1 cellular context compared by ENCODE assay signal in the genomic region with DNA sequence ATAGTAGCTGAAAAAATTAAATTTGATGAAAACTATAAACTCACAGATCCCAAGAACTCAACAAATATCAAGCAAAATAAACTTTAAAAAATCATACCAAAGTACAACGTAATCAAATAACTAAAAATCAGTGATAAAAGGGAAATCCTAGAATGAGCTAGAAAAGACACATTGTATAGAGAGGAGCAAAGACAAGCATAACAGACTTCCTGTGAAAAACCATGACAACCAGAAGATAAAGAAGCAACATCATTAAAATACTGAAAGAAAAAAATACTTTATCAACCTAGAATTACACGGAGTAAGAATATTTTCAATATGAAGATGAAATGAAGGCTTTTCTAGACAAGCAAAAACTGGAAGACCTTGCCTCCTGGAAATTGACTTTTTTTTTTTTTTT.
TF ChIP-seq lines count a peak whose summit lies in the region.

No MANE protein-coding gene starts in this region.

TF ChIP-seq in K562, 482 proteins besides CTCF, POLR2A, EP300 and RAD21:
- TF ChIP-seq RFX1 (IDR thresholded peaks at IDR 0.05), result peak; percentile 44
- TF ChIP-seq, protein P1, sequence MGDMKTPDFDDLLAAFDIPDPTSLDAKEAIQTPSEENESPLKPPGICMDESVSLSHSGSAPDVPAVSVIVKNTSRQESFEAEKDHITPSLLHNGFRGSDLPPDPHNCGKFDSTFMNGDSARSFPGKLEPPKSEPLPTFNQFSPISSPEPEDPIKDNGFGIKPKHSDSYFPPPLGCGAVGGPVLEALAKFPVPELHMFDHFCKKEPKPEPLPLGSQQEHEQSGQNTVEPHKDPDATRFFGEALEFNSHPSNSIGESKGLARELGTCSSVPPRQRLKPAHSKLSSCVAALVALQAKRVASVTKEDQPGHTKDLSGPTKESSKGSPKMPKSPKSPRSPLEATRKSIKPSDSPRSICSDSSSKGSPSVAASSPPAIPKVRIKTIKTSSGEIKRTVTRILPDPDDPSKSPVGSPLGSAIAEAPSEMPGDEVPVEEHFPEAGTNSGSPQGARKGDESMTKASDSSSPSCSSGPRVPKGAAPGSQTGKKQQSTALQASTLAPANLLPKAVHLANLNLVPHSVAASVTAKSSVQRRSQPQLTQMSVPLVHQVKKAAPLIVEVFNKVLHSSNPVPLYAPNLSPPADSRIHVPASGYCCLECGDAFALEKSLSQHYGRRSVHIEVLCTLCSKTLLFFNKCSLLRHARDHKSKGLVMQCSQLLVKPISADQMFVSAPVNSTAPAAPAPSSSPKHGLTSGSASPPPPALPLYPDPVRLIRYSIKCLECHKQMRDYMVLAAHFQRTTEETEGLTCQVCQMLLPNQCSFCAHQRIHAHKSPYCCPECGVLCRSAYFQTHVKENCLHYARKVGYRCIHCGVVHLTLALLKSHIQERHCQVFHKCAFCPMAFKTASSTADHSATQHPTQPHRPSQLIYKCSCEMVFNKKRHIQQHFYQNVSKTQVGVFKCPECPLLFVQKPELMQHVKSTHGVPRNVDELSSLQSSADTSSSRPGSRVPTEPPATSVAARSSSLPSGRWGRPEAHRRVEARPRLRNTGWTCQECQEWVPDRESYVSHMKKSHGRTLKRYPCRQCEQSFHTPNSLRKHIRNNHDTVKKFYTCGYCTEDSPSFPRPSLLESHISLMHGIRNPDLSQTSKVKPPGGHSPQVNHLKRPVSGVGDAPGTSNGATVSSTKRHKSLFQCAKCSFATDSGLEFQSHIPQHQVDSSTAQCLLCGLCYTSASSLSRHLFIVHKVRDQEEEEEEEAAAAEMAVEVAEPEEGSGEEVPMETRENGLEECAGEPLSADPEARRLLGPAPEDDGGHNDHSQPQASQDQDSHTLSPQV (IDR thresholded peaks at IDR 0.05), result no peak
